ENCODE assay signal across 15 cellular contexts in the genomic region with DNA sequence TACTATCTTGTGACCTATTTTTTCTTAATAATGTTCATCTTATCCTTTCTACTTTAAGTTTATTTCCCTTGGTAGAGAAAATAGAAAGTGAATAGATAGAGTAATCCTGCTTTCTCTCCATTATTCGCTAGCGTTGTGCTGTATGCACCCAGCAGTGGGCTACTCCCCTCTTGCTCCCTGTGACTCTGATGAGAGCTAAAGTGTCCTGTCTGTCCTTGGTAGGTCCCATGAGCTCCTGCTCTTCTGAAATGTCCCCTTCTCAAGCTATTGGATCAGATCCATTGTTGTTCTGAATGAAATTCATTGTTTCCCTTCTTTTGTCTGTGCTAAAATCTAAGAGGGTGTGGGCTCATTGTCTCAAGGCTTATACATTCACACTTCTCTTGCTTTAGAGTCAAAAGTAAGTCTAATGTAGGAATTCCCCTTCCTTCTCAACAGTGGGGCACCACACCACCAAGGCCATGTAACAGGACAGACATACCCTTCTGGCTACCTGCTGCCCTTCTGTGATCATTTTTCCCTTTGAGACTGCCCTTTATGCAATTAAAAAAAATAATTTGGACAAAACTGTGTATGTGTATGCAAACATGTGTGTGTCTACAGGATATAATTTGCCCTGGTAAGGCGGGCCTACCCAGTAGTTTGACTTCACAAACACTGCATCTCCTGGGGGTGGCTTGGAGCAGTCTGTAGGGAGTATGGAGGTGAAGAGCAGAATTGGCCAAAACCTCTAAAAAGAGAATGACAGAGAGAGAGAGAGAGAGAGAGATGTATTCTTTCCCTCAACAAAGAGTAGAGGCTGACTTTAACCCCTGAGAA.
DNase-seq lines count a peak whose midpoint lies in the region; ATAC-seq, FAIRE-seq and TF ChIP-seq lines count a peak whose summit lies in the region.
"Had no signal": no experiment of that assay in that cellular context is flagged by ENCODE, and none has a peak within 500 bp of the region (broad histone marks: within the 10 kb centered on the region; RNA-seq: fewer than 3 reads in every experiment).

No MANE protein-coding gene starts in this region.

- TF ChIP-seq CTCF in activated CD8-positive, alpha-beta T cell treated with anti-CD3 and anti-CD28 coated beads for 36 hours (IDR thresholded peaks at IDR 0.05) = no peak
- TF ChIP-seq CTCF in foreskin keratinocyte (conservative IDR thresholded peaks at IDR 0.05) (no peak), spleen (IDR thresholded peaks at IDR 0.05 in 8 of 11, conservative IDR thresholded peaks at IDR 0.05 in 3 of 11) (no peak)

- POLR2A ChIA-PET in activated CD8-positive, alpha-beta T cell treated with anti-CD3 and anti-CD28 coated beads for 36 hours (lab: Charles Lee) = interaction anchor here (0.6 kb wide), 1 partner anchor 25 kb away, joined by 3 read pairs; no protein-coding TSS in a partner anchor

- FAIRE-seq in GM12891 (lab: Jason Lieb, UNC) = no peak
- FAIRE-seq: A204.1 had no signal

- no peaks in the 10 kb centered on the region for H3K9me3 Mint-ChIP-seq in activated CD8-positive, alpha-beta memory T cell treated with anti-CD3 and anti-CD28 coated beads, Interleukin-2, amount 10 ng/mL, durations not matched to agents 7 days and 5 days (ENCODE audit: low read depth)
- H3K9me3 Mint-ChIP-seq in activated CD8-positive, alpha-beta T cell treated with anti-CD3 and anti-CD28 coated beads for 36 hours = no peaks in the 10 kb centered on the region

- CTCF ChIA-PET in activated CD8-positive, alpha-beta memory T cell treated with anti-CD3 and anti-CD28 coated beads, Interleukin-2, amount 10 ng/mL, durations not matched to agents 7 days and 5 days (lab: Charles Lee) = interaction anchor here (1.2 kb wide), 1 partner anchor 221 kb away, joined by 5 read pairs; no protein-coding TSS in a partner anchor
- CTCF ChIA-PET in activated CD8-positive, alpha-beta T cell treated with anti-CD3 and anti-CD28 coated beads for 36 hours (lab: Charles Lee) = interaction anchor here (1.1 kb wide), 1 partner anchor 221 kb away, joined by 3 read pairs; no protein-coding TSS in a partner anchor

- no peak overlapping the region for H3K4me3 Mint-ChIP-seq in activated CD8-positive, alpha-beta memory T cell treated with anti-CD3 and anti-CD28 coated beads, Interleukin-2, amount 10 ng/mL, durations not matched to agents 7 days and 5 days
- H3K4me3 Mint-ChIP-seq in activated CD8-positive, alpha-beta T cell treated with anti-CD3 and anti-CD28 coated beads for 36 hours = no peak overlapping the region

- H3K27ac ChIP-seq in foreskin keratinocyte = peak overlapping the region; percentile 32
- H3K27ac ChIP-seq in spleen = peak overlapping the region in 6 of 8 donors; percentile 7 to 68 (median 64)
- H3K27ac ChIP-seq: ascending aorta had no signal

- peaks cover 4% of the 10 kb centered on the region for H3K36me3 Mint-ChIP-seq in activated CD8-positive, alpha-beta memory T cell treated with anti-CD3 and anti-CD28 coated beads, Interleukin-2, amount 10 ng/mL, durations not matched to agents 7 days and 5 days
- H3K36me3 Mint-ChIP-seq in activated CD8-positive, alpha-beta T cell treated with anti-CD3 and anti-CD28 coated beads for 36 hours (ENCODE audit: low read depth) = no peaks in the 10 kb centered on the region

- no peak overlapping the region for H3K4me3 ChIP-seq in spleen
- H3K4me3 ChIP-seq: ascending aorta had no signal

- H3K27me3 ChIP-seq in foreskin keratinocyte (no peaks in the 10 kb centered on the region), spleen (replicated peaks in 1 of 7) (no peaks in the 10 kb centered on the region)
- H3K27me3 ChIP-seq: ascending aorta had no signal

- H3K4me1 Mint-ChIP-seq in activated CD8-positive, alpha-beta memory T cell treated with anti-CD3 and anti-CD28 coated beads, Interleukin-2, amount 10 ng/mL, durations not matched to agents 7 days and 5 days = peaks cover 28% of the 10 kb centered on the region
- H3K4me1 Mint-ChIP-seq in activated CD8-positive, alpha-beta T cell treated with anti-CD3 and anti-CD28 coated beads for 36 hours (ENCODE audit: low read depth) = peaks cover 12% of the 10 kb centered on the region

- H3K9me3 ChIP-seq in spleen = no peaks in the 10 kb centered on the region
- H3K9me3 ChIP-seq: ascending aorta had no signal

- peak; percentile 12 for DNase-seq in activated CD8-positive, alpha-beta memory T cell treated with anti-CD3 and anti-CD28 coated beads, Interleukin-2, amount 10 ng/mL, durations not matched to agents 7 days and 5 days
- no peak for DNase-seq in activated CD8-positive, alpha-beta memory T cell treated with anti-CD3 and anti-CD28 coated beads, Interleukin-2, amount 50 U/mL, for 4 hours
- DNase-seq in activated CD8-positive, alpha-beta T cell treated with anti-CD3 and anti-CD28 coated beads for 36 hours = no peak
- no peak for DNase-seq in foreskin keratinocyte
- no peak for DNase-seq in spleen
- DNase-seq in GOT3 (lab: John Stamatoyannopoulos, UW) = no peak
- no peak for DNase-seq in GM12891 (ENCODE audit: insufficient read length, low spot score)
- DNase-seq: Caco-2; effector memory CD4-positive, alpha-beta T cell; NCI-H1694; NCI-H774; Right ventricle myocardium superior had no signal

- 89 to 94% (median 93%) methylated on average over 3 of the region's 3 CpGs for WGBS in spleen, 5 donors

- H3K4me1 ChIP-seq in foreskin keratinocyte (peaks cover 21% of the 10 kb centered on the region), spleen (peaks cover 0 to 24% (median 10%) of the 10 kb centered on the region in 6 donors)
- H3K4me1 ChIP-seq: ascending aorta, Caco-2 had no signal

- intact Hi-C loops in activated CD8-positive, alpha-beta T cell treated with anti-CD3 and anti-CD28 coated beads for 36 hours (cut with micrococcal nuclease) = no loop called here
- intact Hi-C loops in spleen (cut with DNase I; ENCODE audit: low total_unique reads) = no loop called here

- H3K36me3 ChIP-seq in spleen = no peaks in the 10 kb centered on the region
- H3K36me3 ChIP-seq: ascending aorta had no signal

- H3K27me3 Mint-ChIP-seq in activated CD8-positive, alpha-beta memory T cell treated with anti-CD3 and anti-CD28 coated beads, Interleukin-2, amount 10 ng/mL, durations not matched to agents 7 days and 5 days = peaks cover 6% of the 10 kb centered on the region
- H3K27me3 Mint-ChIP-seq in activated CD8-positive, alpha-beta T cell treated with anti-CD3 and anti-CD28 coated beads for 36 hours = no peaks in the 10 kb centered on the region

- TF ChIP-seq POLR2A in spleen (IDR thresholded peaks at IDR 0.05) = no peak
- TF ChIP-seq POLR2A in GM12891 (IDR thresholded peaks at IDR 0.05; ENCODE audit: low read depth, low read length) = no peak

- ATAC-seq in activated CD8-positive, alpha-beta memory T cell treated with anti-CD3 and anti-CD28 coated beads, Interleukin-2, amount 10 ng/mL, durations not matched to agents 7 days and 5 days = no peak
- no peak for ATAC-seq in activated CD8-positive, alpha-beta T cell treated with anti-CD3 and anti-CD28 coated beads for 36 hours
- ATAC-seq in foreskin keratinocyte (peak; percentile 44), HG03097 (IDR thresholded peaks at IDR 0.05; ENCODE audit: low FRiP score, unreplicated experiment) (no peak)

- H3K27ac Mint-ChIP-seq in activated CD8-positive, alpha-beta memory T cell treated with anti-CD3 and anti-CD28 coated beads, Interleukin-2, amount 10 ng/mL, durations not matched to agents 7 days and 5 days = peak overlapping the region; percentile 75
- H3K27ac Mint-ChIP-seq in activated CD8-positive, alpha-beta T cell treated with anti-CD3 and anti-CD28 coated beads for 36 hours = peak overlapping the region; percentile 48

TF ChIP-seq in GM12891, 5 proteins besides CTCF, POLR2A, EP300 and RAD21:
- no peak for TF ChIP-seq SPI1 (IDR thresholded peaks at IDR 0.05; ENCODE audit: low read depth, low read length)
- TF ChIP-seq PAX5 (IDR thresholded peaks at IDR 0.05; ENCODE audit: insufficient read depth, low read length, severe bottlenecking) = no peak
- no peak for TF ChIP-seq TAF1 (IDR thresholded peaks at IDR 0.05; ENCODE audit: low read depth, low read length)
- TF ChIP-seq POU2F2 (IDR thresholded peaks at IDR 0.05; ENCODE audit: low read depth, low read length) = no peak
- TF ChIP-seq POLR2AphosphoS5 (IDR thresholded peaks at IDR 0.05; ENCODE audit: low read depth, low read length) = no peak
